In genomic region chr18:74797577-74798151, GRCh38 we compare ENCODE assay signal across 9 cellular contexts.
DNase-seq lines count a peak whose midpoint lies in the region; ATAC-seq and TF ChIP-seq lines count a peak whose summit lies in the region.
"Had no signal": no experiment of that assay in that cellular context is flagged by ENCODE, and none has a peak within 500 bp of the region (broad histone marks: within the 10 kb centered on the region; RNA-seq: fewer than 3 reads in every experiment).

No MANE protein-coding gene starts in this region.

- BruUV-seq in OCI-LY7 (replicated peaks; lab: Mats Ljungman, UMichigan): no TSS peak

- H3K4me2 ChIP-seq in OCI-LY7 (ENCODE audit: low read length): peak overlapping the region; percentile 83
- H3K4me2 ChIP-seq in parathyroid adenoma (ENCODE audit: low read length): no peak overlapping the region

- no peaks in the 10 kb centered on the region for H3K9me3 ChIP-seq in OCI-LY7 (ENCODE audit: low read length)
- no peaks in the 10 kb centered on the region for H3K9me3 ChIP-seq in parathyroid adenoma (ENCODE audit: control insufficient read depth, low read length)

- no peak for TF ChIP-seq CTCF in OCI-LY7 (conservative IDR thresholded peaks at IDR 0.05; ENCODE audit: low read length)
- no peak for TF ChIP-seq CTCF in parathyroid adenoma (IDR thresholded peaks at IDR 0.05)

- CTCF ChIA-PET in OCI-LY7 (lab: Charles Lee; ENCODE audit: unreplicated experiment): no interaction called here

- intact Hi-C loops in OCI-LY7 (cut with micrococcal nuclease; ENCODE audit: unreplicated experiment): no loop called here

- H2AFZ ChIP-seq in OCI-LY7 (ENCODE audit: low read length): peak overlapping the region; percentile 41; the same call in 1 of the 2 replicates
- H2AFZ ChIP-seq in parathyroid adenoma: peak overlapping the region; percentile 47

- DNase-seq in OCI-LY7 (ENCODE audit: low spot score): no peak
- no peak for DNase-seq in NCI-H226
- DNase-seq in stimulated activated CD4-positive, alpha-beta T cell treated with anti-CD3 and anti-CD28 coated beads, Interleukin-1b, Interleukin-23, amount 100 ng/mL, for 48 hours: no peak
- no peak for DNase-seq in NCI-H2171 (lab: John Stamatoyannopoulos, UW)
- no peak for DNase-seq in NCI-H2196 (lab: John Stamatoyannopoulos, UW; ENCODE audit: unreplicated experiment)
- DNase-seq: naive B cell had no signal

- H3K79me2 ChIP-seq in OCI-LY7 (ENCODE audit: insufficient read depth, low read depth, low read length) (no peaks in the 10 kb centered on the region), parathyroid adenoma (no peaks in the 10 kb centered on the region)

- POLR2A ChIA-PET in OCI-LY7 (lab: Charles Lee): interaction anchor here (1.5 kb wide), 1 partner anchor 7 kb away, joined by 3 read pairs; no protein-coding TSS in a partner anchor

- peak overlapping the region; percentile 49 for H3K4me3 ChIP-seq in OCI-LY7 (ENCODE audit: low read depth, low read length, poor library complexity, severe bottlenecking)
- H3K4me3 ChIP-seq in parathyroid adenoma (ENCODE audit: low read depth, low read length): no peak overlapping the region

- no peaks in the 10 kb centered on the region for H4K20me1 ChIP-seq in OCI-LY7 (ENCODE audit: insufficient read depth, low read length)

- H3K9ac ChIP-seq in parathyroid adenoma: no peak overlapping the region

- H3K36me3 ChIP-seq in OCI-LY7 (ENCODE audit: insufficient read depth, low read length): no peaks in the 10 kb centered on the region; the same call in 1 of the 2 replicates
- H3K36me3 ChIP-seq in parathyroid adenoma (ENCODE audit: control insufficient read depth, insufficient read depth, low read length): no peaks in the 10 kb centered on the region

- H3K9me2 ChIP-seq in OCI-LY7 (ENCODE audit: insufficient read depth, low read length): no peaks in the 10 kb centered on the region

- H3K4me1 ChIP-seq in OCI-LY7 (ENCODE audit: insufficient read depth, low read length, poor library complexity, severe bottlenecking) (peaks cover 37% of the 10 kb centered on the region), parathyroid adenoma (peaks cover 7% of the 10 kb centered on the region)

- peak overlapping the region; percentile 50 for H3K27ac ChIP-seq in OCI-LY7 (ENCODE audit: low read depth, low read length, poor library complexity, severe bottlenecking)
- no peak overlapping the region for H3K27ac ChIP-seq in parathyroid adenoma

- ATAC-seq in GM19351 (IDR thresholded peaks at IDR 0.05; ENCODE audit: unreplicated experiment) (peak; percentile 38), HG02852 (IDR thresholded peaks at IDR 0.05; ENCODE audit: unreplicated experiment) (peak; percentile 31)

- no peaks in the 10 kb centered on the region for H3K27me3 ChIP-seq in parathyroid adenoma (ENCODE audit: control insufficient read depth, insufficient read depth, low read length)
